In genomic region chr2:46333912-46334311, GRCh38 we compare ENCODE assay signal across 9 cellular contexts. TPM values are rescaled to one million over a fixed set of nuclear protein-coding genes. Genes with fewer than 3 reads are reported as not detected.
A peak's percentile ranks its signal among the peaks of the same experiment; 100 is the strongest.
DNase-seq lines count a peak whose midpoint lies in the region; ATAC-seq and TF ChIP-seq lines count a peak whose summit lies in the region.
"Had no signal": no experiment of that assay in that cellular context is flagged by ENCODE, and none has a peak within 500 bp of the region (broad histone marks: within the 10 kb centered on the region; RNA-seq: fewer than 3 reads in every experiment).

No MANE protein-coding gene starts in this region.

- no peak overlapping the region for H3K27ac Mint-ChIP-seq in stimulated activated naive B cell treated with anti-CD40 and anti-IgM and Interleukin-4, amounts not matched to agents 10 μg/mL and 1 μg/mL and 100 μg/mL, for 72 hours

- TF ChIP-seq RAD21 in HCT116 (IDR thresholded peaks at IDR 0.05; ENCODE audit: low read depth) = peak; percentile 17; the same call in 1 of the 2 replicates

- CTCF ChIA-PET in HCT116 (lab: Charles Lee) = no interaction called here

- H2AFZ ChIP-seq in HCT116 (ENCODE audit: low read depth, low read length, poor library complexity, severe bottlenecking) (no peak overlapping the region), hepatocyte (no peak overlapping the region)

- ATAC-seq in HCT116 (peak; percentile 67), HG03457 (IDR thresholded peaks at IDR 0.05; ENCODE audit: unreplicated experiment) (no peak), GM21825 (IDR thresholded peaks at IDR 0.05; ENCODE audit: unreplicated experiment) (no peak)
- ATAC-seq in stimulated activated naive B cell treated with anti-CD40 and anti-IgM and Interleukin-4, amounts not matched to agents 10 μg/mL and 1 μg/mL and 100 μg/mL, for 72 hours (replicated peaks) = no peak

- H3K9ac ChIP-seq in HCT116 (ENCODE audit: low read length) = no peak overlapping the region

- no peaks in the 10 kb centered on the region for H3K36me3 Mint-ChIP-seq in stimulated activated naive B cell treated with anti-CD40 and anti-IgM and Interleukin-4, amounts not matched to agents 10 μg/mL and 1 μg/mL and 100 μg/mL, for 72 hours

- H3K4me2 ChIP-seq in HCT116 (ENCODE audit: low read length) = no peak overlapping the region
- H3K4me2 ChIP-seq in hepatocyte = peak overlapping the region; percentile 76

- H3K27ac ChIP-seq in HCT116 (ENCODE audit: low read depth, low read length) (no peak overlapping the region), hepatocyte (peak overlapping the region; percentile 67), temporal lobe (ENCODE audit: low read depth, low read length) (peak overlapping the region; percentile 22)

- TF ChIP-seq POLR2A in HCT116 (IDR thresholded peaks at IDR 0.05; ENCODE audit: borderline replicate concordance, extremely low read depth, insufficient read depth, insufficient read length) = no peak

- in situ Hi-C loops in astrocyte of the cerebellum (cut with HindIII; ENCODE audit: low sequenced_read_pairs) = no loop called here

- H3K27me3 Mint-ChIP-seq in stimulated activated naive B cell treated with anti-CD40 and anti-IgM and Interleukin-4, amounts not matched to agents 10 μg/mL and 1 μg/mL and 100 μg/mL, for 72 hours = peaks cover 11 to 24% of the 10 kb centered on the region in 2 donors

- H3K4me1 Mint-ChIP-seq in stimulated activated naive B cell treated with anti-CD40 and anti-IgM and Interleukin-4, amounts not matched to agents 10 μg/mL and 1 μg/mL and 100 μg/mL, for 72 hours = no peaks in the 10 kb centered on the region

- no peak overlapping the region for H3K4me3 Mint-ChIP-seq in stimulated activated naive B cell treated with anti-CD40 and anti-IgM and Interleukin-4, amounts not matched to agents 10 μg/mL and 1 μg/mL and 100 μg/mL, for 72 hours

- RAD21 ChIA-PET in HCT116 (lab: Charles Lee; ENCODE audit: low non-redundant PET in 1 of 2, low total read pairs in 2 of 2, uncharacterized antibody in 2 of 2, unreplicated experiment in 2 of 2) = no interaction called here

- H3K4me1 ChIP-seq in HCT116 (ENCODE audit: control insufficient read depth in 1 of 2, insufficient read depth in 2 of 2, low read length in 2 of 2) (peaks cover 0 to 13% of the 10 kb centered on the region in 2 experiments; a peak in 1 of 4 replicates), hepatocyte (ENCODE audit: insufficient read depth) (peaks cover 73% of the 10 kb centered on the region)

- no peaks in the 10 kb centered on the region for H3K9me2 ChIP-seq in HCT116 (ENCODE audit: insufficient read depth)
- H3K9me2 ChIP-seq in hepatocyte (replicated peaks; ENCODE audit: insufficient read depth) = no peaks in the 10 kb centered on the region

- H3K79me2 ChIP-seq in HCT116 (ENCODE audit: insufficient read depth, low read length) = no peaks in the 10 kb centered on the region; the same call in 1 of the 2 replicates
- peaks cover 63% of the 10 kb centered on the region for H3K79me2 ChIP-seq in hepatocyte

- no peaks in the 10 kb centered on the region for H3K36me3 ChIP-seq in HCT116 (ENCODE audit: control insufficient read depth in 1 of 2, insufficient read depth in 2 of 2, low read length in 2 of 2)
- H3K36me3 ChIP-seq in hepatocyte (replicated peaks; ENCODE audit: insufficient read depth, low read depth) = no peaks in the 10 kb centered on the region

- H4K20me1 ChIP-seq in HCT116 (ENCODE audit: insufficient read depth) (no peaks in the 10 kb centered on the region), hepatocyte (ENCODE audit: insufficient read depth, poor library complexity, severe bottlenecking) (peaks cover 7% of the 10 kb centered on the region)

- no peaks in the 10 kb centered on the region for H3K9me3 Mint-ChIP-seq in stimulated activated naive B cell treated with anti-CD40 and anti-IgM and Interleukin-4, amounts not matched to agents 10 μg/mL and 1 μg/mL and 100 μg/mL, for 72 hours

- POLR2A ChIA-PET in HCT116 (lab: Charles Lee) = no interaction called here

- 95% methylated on average over 4 of the region's 4 CpGs for WGBS in hepatocyte (ENCODE audit: low lambda C conversion rate, missing lambda C conversion rate)

- no peaks in the 10 kb centered on the region for H3K9me3 ChIP-seq in HCT116 (ENCODE audit: control insufficient read depth in 1 of 2, insufficient read depth in 1 of 2, low read depth in 1 of 2, low read length in 2 of 2)
- H3K9me3 ChIP-seq in hepatocyte (ENCODE audit: low read depth) = no peaks in the 10 kb centered on the region

- BruUV-seq in HCT116 (replicated peaks; lab: Mats Ljungman, UMichigan) = no TSS peak

- intact Hi-C loops in HCT116 (cut with micrococcal nuclease) = no loop called here

- no peak for DNase-seq in HCT116 (ENCODE audit: low read depth, low spot score)
- DNase-seq in astrocyte of the cerebellum (ENCODE audit: low read depth) = no peak
- no peak for DNase-seq in hepatocyte (ENCODE audit: low spot score)
- DNase-seq in retina = no peak
- DNase-seq in stimulated activated naive B cell treated with anti-CD40 and anti-IgM and Interleukin-4, amounts not matched to agents 10 μg/mL and 1 μg/mL and 100 μg/mL, for 72 hours = no peak
- DNase-seq: activated T-cell treated with anti-CD3 and anti-CD28 coated beads, Interleukin-2, amount 50 U/mL, for 48 hours had no signal

- H3K27me3 ChIP-seq in HCT116 (ENCODE audit: insufficient read depth, low read length) = no peaks in the 10 kb centered on the region
- no peaks in the 10 kb centered on the region for H3K27me3 ChIP-seq in hepatocyte

- peak in 2 of 3 experiments; percentile 45 to 47; a peak in 4 of 6 replicates for TF ChIP-seq CTCF in HCT116 (IDR thresholded peaks at IDR 0.05 in 2 of 3, conservative IDR thresholded peaks at IDR 0.05 in 1 of 3; ENCODE audit: borderline replicate concordance in 1 of 3, insufficient read depth in 1 of 3, low read depth in 2 of 3, low read length in 2 of 3)
- peak; percentile 8 for TF ChIP-seq CTCF in astrocyte of the cerebellum (IDR thresholded peaks at IDR 0.05; ENCODE audit: low read depth, low read length, missing control alignments)
- TF ChIP-seq CTCF in hepatocyte (IDR thresholded peaks at IDR 0.05; ENCODE audit: poor library complexity) = no peak

- H3K4me3 ChIP-seq in HCT116 (replicated peaks in 1 of 2; ENCODE audit: low read depth in 1 of 2, low read length in 2 of 2) (no peak overlapping the region), astrocyte of the cerebellum (ENCODE audit: low read depth, low read length) (no peak overlapping the region), hepatocyte (no peak overlapping the region)

TF ChIP-seq in HCT116, 20 proteins besides CTCF, POLR2A, EP300 and RAD21:
- no peak for TF ChIP-seq ZNF274 (IDR thresholded peaks at IDR 0.05; ENCODE audit: low read depth, low read length)

RNA-seq across cellular contexts. Expression of gene EPAS1, which starts 36.7 kb away (rescaled TPM):
- total RNA-seq in HCT116 (2021; ENCODE audit: unreplicated experiment) (55.9 TPM), hepatocyte (98.3 and 112 TPM in 2 replicates), temporal lobe (13.5 TPM)
- polyA plus RNA-seq in HCT116 (2012) = 36.4 and 50.7 TPM in 2 replicates
- 111 and 115 TPM in 2 replicates for polyA plus RNA-seq in hepatocyte
